In the genomic region with DNA sequence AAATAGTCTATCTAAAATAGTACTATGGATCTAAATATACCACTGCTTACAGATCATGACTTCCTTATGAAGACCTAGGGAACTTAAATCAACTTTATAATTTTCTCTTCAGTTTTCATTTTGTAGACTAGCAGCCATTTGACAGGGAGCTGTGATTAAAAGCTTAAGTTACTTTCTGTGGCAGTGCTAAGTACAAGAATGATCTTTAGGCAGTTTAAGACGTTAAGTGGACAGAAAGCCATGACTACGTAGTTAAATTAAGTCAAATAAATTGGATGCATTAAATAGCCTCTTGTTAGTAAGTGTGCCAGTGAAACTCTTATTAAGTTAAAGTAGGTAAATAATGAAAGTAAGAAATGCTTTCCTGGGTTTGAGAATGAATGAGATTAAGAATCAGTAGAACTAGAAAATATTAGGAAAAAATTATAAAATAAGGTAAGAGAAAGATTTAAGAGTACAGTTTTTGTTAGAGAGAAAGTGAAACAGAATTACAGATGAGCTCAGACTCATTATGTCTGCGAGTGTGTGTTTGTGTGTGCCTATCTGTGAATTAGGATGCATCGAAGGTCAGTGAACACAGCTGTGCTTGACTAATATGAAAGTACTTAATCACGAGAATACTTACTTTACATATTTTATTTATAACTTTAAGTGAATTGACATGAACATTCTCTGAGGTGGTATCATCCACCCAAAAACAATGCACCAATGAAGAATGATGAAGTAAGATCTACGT, we compare ENCODE assay signal across 1 cellular context.
TF ChIP-seq lines count a peak whose summit lies in the region.

No MANE protein-coding gene starts in this region.

TF ChIP-seq in SK-N-SH, 30 proteins besides CTCF, POLR2A, EP300 and RAD21 (continued from another document):
- TF ChIP-seq, protein P1, sequence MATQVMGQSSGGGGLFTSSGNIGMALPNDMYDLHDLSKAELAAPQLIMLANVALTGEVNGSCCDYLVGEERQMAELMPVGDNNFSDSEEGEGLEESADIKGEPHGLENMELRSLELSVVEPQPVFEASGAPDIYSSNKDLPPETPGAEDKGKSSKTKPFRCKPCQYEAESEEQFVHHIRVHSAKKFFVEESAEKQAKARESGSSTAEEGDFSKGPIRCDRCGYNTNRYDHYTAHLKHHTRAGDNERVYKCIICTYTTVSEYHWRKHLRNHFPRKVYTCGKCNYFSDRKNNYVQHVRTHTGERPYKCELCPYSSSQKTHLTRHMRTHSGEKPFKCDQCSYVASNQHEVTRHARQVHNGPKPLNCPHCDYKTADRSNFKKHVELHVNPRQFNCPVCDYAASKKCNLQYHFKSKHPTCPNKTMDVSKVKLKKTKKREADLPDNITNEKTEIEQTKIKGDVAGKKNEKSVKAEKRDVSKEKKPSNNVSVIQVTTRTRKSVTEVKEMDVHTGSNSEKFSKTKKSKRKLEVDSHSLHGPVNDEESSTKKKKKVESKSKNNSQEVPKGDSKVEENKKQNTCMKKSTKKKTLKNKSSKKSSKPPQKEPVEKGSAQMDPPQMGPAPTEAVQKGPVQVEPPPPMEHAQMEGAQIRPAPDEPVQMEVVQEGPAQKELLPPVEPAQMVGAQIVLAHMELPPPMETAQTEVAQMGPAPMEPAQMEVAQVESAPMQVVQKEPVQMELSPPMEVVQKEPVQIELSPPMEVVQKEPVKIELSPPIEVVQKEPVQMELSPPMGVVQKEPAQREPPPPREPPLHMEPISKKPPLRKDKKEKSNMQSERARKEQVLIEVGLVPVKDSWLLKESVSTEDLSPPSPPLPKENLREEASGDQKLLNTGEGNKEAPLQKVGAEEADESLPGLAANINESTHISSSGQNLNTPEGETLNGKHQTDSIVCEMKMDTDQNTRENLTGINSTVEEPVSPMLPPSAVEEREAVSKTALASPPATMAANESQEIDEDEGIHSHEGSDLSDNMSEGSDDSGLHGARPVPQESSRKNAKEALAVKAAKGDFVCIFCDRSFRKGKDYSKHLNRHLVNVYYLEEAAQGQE (IDR thresholded peaks at IDR 0.05; ENCODE audit: low read depth, low read length): no peak
- no peak for TF ChIP-seq FOSL2 (IDR thresholded peaks at IDR 0.05; ENCODE audit: borderline replicate concordance, low read depth)
- no peak for TF ChIP-seq FOXJ3 (CRISPR knock-in tag; IDR thresholded peaks at IDR 0.05)
- no peak for TF ChIP-seq RXRA (IDR thresholded peaks at IDR 0.05; ENCODE audit: borderline replicate concordance, low read depth)
- no peak for TF ChIP-seq YY1 (IDR thresholded peaks at IDR 0.05; ENCODE audit: low read depth)
- TF ChIP-seq TEAD4 (IDR thresholded peaks at IDR 0.05; ENCODE audit: borderline replicate concordance, insufficient read depth): no peak
- TF ChIP-seq POLR2AphosphoS5 (IDR thresholded peaks at IDR 0.05; ENCODE audit: low read depth, low read length): no peak
